Comparison of ENCODE assay signal across 8 cellular contexts in genomic region chr15:99733268-99734039, GRCh38. TPM values are rescaled to one million over a fixed set of nuclear protein-coding genes. Genes with fewer than 3 reads are reported as not detected.
A peak's percentile ranks its signal among the peaks of the same experiment; 100 is the strongest.
DNase-seq lines count a peak whose midpoint lies in the region; ATAC-seq and TF ChIP-seq lines count a peak whose summit lies in the region.

TSS of gene LYSMD4 (minus strand) at chr15:99733437. CDS start at chr15:99731999, 1,438 bp downstream.

- H3K79me2 ChIP-seq in mammary epithelial cell (ENCODE audit: insufficient read depth, low read length) (peaks cover 20% of the 10 kb centered on the region), smooth muscle cell (ENCODE audit: low read depth) (peaks cover 5% of the 10 kb centered on the region)

- no peaks in the 10 kb centered on the region for H3K27me3 Mint-ChIP-seq in immature natural killer cell (ENCODE audit: low read depth in 3 of 3)

- H3K36me3 ChIP-seq in WERI-Rb-1 (peaks cover 5% of the 10 kb centered on the region), mammary epithelial cell (ENCODE audit: insufficient read depth, low read length) (no peaks in the 10 kb centered on the region), smooth muscle cell (ENCODE audit: low read depth) (no peaks in the 10 kb centered on the region)

- H2AFZ ChIP-seq in mammary epithelial cell (ENCODE audit: low read depth, low read length) (peak within 1 kb of the TSS; percentile 99), smooth muscle cell (ENCODE audit: low read depth) (peak within 1 kb of the TSS; percentile 95)

- H3K4me3 Mint-ChIP-seq in immature natural killer cell, result peak within 1 kb of the TSS; percentile 83 to 89 (median 84)

- H3K4me1 ChIP-seq in mammary epithelial cell (ENCODE audit: insufficient read depth, low read length) (peaks cover 28% of the 10 kb centered on the region), smooth muscle cell (ENCODE audit: low read depth) (no peaks in the 10 kb centered on the region)

- dilution Hi-C loops in mammary epithelial cell (cut with HindIII; ENCODE audit: low sequenced_read_pairs), result no loop called here

- no peaks in the 10 kb centered on the region for H4K20me1 ChIP-seq in mammary epithelial cell (ENCODE audit: insufficient read depth, low read length)
- H4K20me1 ChIP-seq in smooth muscle cell (ENCODE audit: low read depth), result peaks cover 17% of the 10 kb centered on the region

- 9% methylated on average over 23 of the region's 69 CpGs for WGBS in mammary epithelial cell (ENCODE audit: low coverage, missing lambda C conversion rate)
- WGBS in smooth muscle cell (ENCODE audit: low lambda C conversion rate), result 18% methylated on average over 43 of the region's 69 CpGs

- H3K27ac ChIP-seq in WERI-Rb-1 (peak within 1 kb of the TSS; percentile 65), mammary epithelial cell (ENCODE audit: insufficient read depth, low read depth, low read length) (peak within 1 kb of the TSS; percentile 47), smooth muscle cell (ENCODE audit: low read depth) (no peak within 1 kb of the TSS)

- intact Hi-C loops in mammary epithelial cell (cut with micrococcal nuclease), result loop anchor here (2.0 to 10.0 kb wide), 2 partner anchors 21 to 629 kb away; partner anchors contain the start of gene SYNM

- no peaks in the 10 kb centered on the region for H3K27me3 ChIP-seq in WERI-Rb-1 (ENCODE audit: insufficient read depth, low read depth, severe bottlenecking)
- H3K27me3 ChIP-seq in mammary epithelial cell (ENCODE audit: insufficient read depth, low read length), result no peaks in the 10 kb centered on the region
- H3K27me3 ChIP-seq in smooth muscle cell (ENCODE audit: low read depth), result no peaks in the 10 kb centered on the region

- H3F3A ChIP-seq in smooth muscle cell (ENCODE audit: low read depth), result no peaks in the 10 kb centered on the region

- H3K4me2 ChIP-seq in mammary epithelial cell (ENCODE audit: insufficient read depth, low read depth, low read length) (peak within 1 kb of the TSS; percentile 95), smooth muscle cell (peak within 1 kb of the TSS; percentile 89)

- CTCF ChIA-PET in mammary epithelial cell (lab: Charles Lee; ENCODE audit: low non-redundant PET), result interaction anchor here (0.6 to 1.1 kb wide), 6 partner anchors 8 to 606 kb away, joined by 3 to 26 read pairs (median 12); no protein-coding TSS in a partner anchor

- no peaks in the 10 kb centered on the region for H3K9me3 Mint-ChIP-seq in immature natural killer cell

- ATAC-seq in GM19025 (IDR thresholded peaks at IDR 0.05; ENCODE audit: low read depth, unreplicated experiment), result peak; percentile 100
- peak; percentile 98 for ATAC-seq in HG03196 (IDR thresholded peaks at IDR 0.05; ENCODE audit: unreplicated experiment)

- H3K4me1 Mint-ChIP-seq in immature natural killer cell, result peaks cover 15% of the 10 kb centered on the region in 2 donors

- in situ Hi-C loops in mammary epithelial cell (cut with MboI; ENCODE audit: low sequenced_read_pairs in 2 of 2), result no loop called here

- DNase-seq in AG09319 (ENCODE audit: extremely low read depth, low read depth), result peak; percentile 83
- peak; percentile 87 for DNase-seq in NCI-H2227 treated with DMSO at 0.1 percent for 48 hours (lab: John Stamatoyannopoulos, UW)
- peak; percentile 97 for DNase-seq in WERI-Rb-1
- DNase-seq in mammary epithelial cell, result peak; percentile 91
- DNase-seq in immature natural killer cell, result peak; percentile 94 to 96 (median 96)
- DNase-seq in smooth muscle cell (lab: John Stamatoyannopoulos, UW; ENCODE audit: unreplicated experiment), result peak; percentile 88

- H3K27ac Mint-ChIP-seq in immature natural killer cell, result peak within 1 kb of the TSS; percentile 79 to 88 (median 84)

- TF ChIP-seq CTCF in AG09319 (IDR thresholded peaks at IDR 0.05; ENCODE audit: low read depth, low read length), result no peak
- TF ChIP-seq CTCF in WERI-Rb-1 (IDR thresholded peaks at IDR 0.05; ENCODE audit: low read depth, low read length), result no peak
- TF ChIP-seq CTCF in mammary epithelial cell (conservative IDR thresholded peaks at IDR 0.05 in 1 of 2, IDR thresholded peaks at IDR 0.05 in 1 of 2; ENCODE audit: extremely low read depth in 1 of 2, insufficient read depth in 1 of 2, low read depth in 1 of 2, low read length in 2 of 2), result no peak
- no peak for TF ChIP-seq CTCF in smooth muscle cell (IDR thresholded peaks at IDR 0.05; ENCODE audit: borderline replicate concordance, insufficient read depth, poor library complexity, severe bottlenecking)

- H3K4me3 ChIP-seq in WERI-Rb-1 (ENCODE audit: low read depth, low read length) (peak within 1 kb of the TSS; percentile 63), mammary epithelial cell (replicated peaks in 1 of 3; ENCODE audit: insufficient read depth in 1 of 3, low read depth in 2 of 3, low read length in 3 of 3) (peak within 1 kb of the TSS; percentile 64 to 82 (median 70)), smooth muscle cell (peak within 1 kb of the TSS; percentile 85)

- H3K9ac ChIP-seq in mammary epithelial cell (ENCODE audit: insufficient read depth, low read length), result peak within 1 kb of the TSS; percentile 48
- H3K9ac ChIP-seq in smooth muscle cell (ENCODE audit: low read depth), result peak within 1 kb of the TSS; percentile 80

- peaks cover 0 to 5% (median 0%) of the 10 kb centered on the region in 3 donors for H3K36me3 Mint-ChIP-seq in immature natural killer cell

- no TSS peak for BruUV-seq in mammary epithelial cell (replicated peaks; lab: Mats Ljungman, UMichigan)

- peaks cover 4% of the 10 kb centered on the region for H3K9me3 ChIP-seq in WERI-Rb-1 (ENCODE audit: severe bottlenecking)
- H3K9me3 ChIP-seq in mammary epithelial cell (replicated peaks; ENCODE audit: insufficient read depth, low read length), result no peaks in the 10 kb centered on the region
- H3K9me3 ChIP-seq in smooth muscle cell (replicated peaks; ENCODE audit: low read depth), result no peaks in the 10 kb centered on the region

RNA-seq across cellular contexts. Expression of gene LYSMD4, which starts in this region (rescaled TPM):
- total RNA-seq in mammary epithelial cell, result 10 to 100 TPM; 10.9 to 20.5 TPM
- 9.6 TPM for polyA plus RNA-seq in mammary epithelial cell
- polyA minus RNA-seq in mammary epithelial cell, result 3.5 TPM
- polyA plus RNA-seq in immature natural killer cell, result 1 to 10 TPM; 1.6 to 3.5 (median 3.1) TPM
- 4.4 and 6.1 TPM in 2 replicates for total RNA-seq in smooth muscle cell
- polyA plus RNA-seq in smooth muscle cell, result 6.0 and 12.4 TPM in 2 replicates
